12 cellular contexts compared by ENCODE assay signal in the genomic region with DNA sequence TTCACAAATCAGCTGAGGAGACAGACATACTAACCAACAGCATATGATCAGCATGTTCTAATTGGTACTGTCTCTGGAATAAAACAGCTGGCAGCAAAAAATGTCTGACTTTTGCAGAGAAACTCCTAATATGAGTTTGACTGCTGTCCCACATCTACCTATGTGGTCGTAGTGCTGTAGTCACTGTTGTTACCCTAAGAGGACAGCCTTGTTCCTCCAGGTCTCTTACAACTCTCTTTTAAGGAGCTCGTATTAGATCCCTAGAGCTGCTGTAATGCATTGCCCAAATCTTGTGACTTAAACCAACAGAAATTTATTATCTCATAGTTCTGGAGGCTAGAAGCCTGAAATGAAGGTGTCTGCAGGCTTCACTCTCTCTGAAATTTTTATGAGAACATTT.
DNase-seq lines count a peak whose midpoint lies in the region; ATAC-seq and TF ChIP-seq lines count a peak whose summit lies in the region.
"Had no signal": no experiment of that assay in that cellular context is flagged by ENCODE, and none has a peak within 500 bp of the region (broad histone marks: within the 10 kb centered on the region; RNA-seq: fewer than 3 reads in every experiment).

No MANE protein-coding gene starts in this region.

- no peak for TF ChIP-seq CTCF in natural killer cell (IDR thresholded peaks at IDR 0.05)

- H3K9me3 Mint-ChIP-seq in activated T-cell treated with anti-CD3 and anti-CD28 coated beads, Interleukin-2, amount 50 U/mL, for 72 hours, result no peaks in the 10 kb centered on the region
- no peaks in the 10 kb centered on the region for H3K9me3 Mint-ChIP-seq in natural killer cell
- H3K9me3 Mint-ChIP-seq in natural killer cell treated with Interleukin-12 subunit alpha and Interleukin-12 subunit beta and Interleukin-15 and Interleukin-18, amount 100 ng/mL, for 72 hours, result no peaks in the 10 kb centered on the region
- H3K9me3 Mint-ChIP-seq in activated naive CD8-positive, alpha-beta T cell treated with anti-CD3 and anti-CD28 coated beads for 36 hours, result peaks cover 9% of the 10 kb centered on the region
- peaks cover 3% of the 10 kb centered on the region for H3K9me3 Mint-ChIP-seq in activated CD4-positive, alpha-beta T cell treated with anti-CD3 and anti-CD28 coated beads, Interleukin-2, amount 10 ng/mL, durations not matched to agents 24 days and 14 days

- DNase-seq in activated T-cell treated with anti-CD3 and anti-CD28 coated beads, Interleukin-2, amount 50 U/mL, for 72 hours, result no peak
- no peak for DNase-seq in activated T-cell treated with anti-CD3 and anti-CD28 coated beads, Interleukin-2, amount 50 U/mL, for 1 hour
- no peak for DNase-seq in natural killer cell
- DNase-seq in natural killer cell treated with Interleukin-12 subunit alpha and Interleukin-12 subunit beta and Interleukin-15 and Interleukin-18, amount 100 ng/mL, for 72 hours (ENCODE audit: low spot score), result no peak
- no peak for DNase-seq in activated naive CD8-positive, alpha-beta T cell treated with anti-CD3 and anti-CD28 coated beads for 36 hours
- no peak for DNase-seq in SHP77 treated with DMSO at 0.1 percent for 48 hours (lab: John Stamatoyannopoulos, UW)
- DNase-seq in activated CD4-positive, alpha-beta T cell treated with anti-CD3 and anti-CD28 coated beads, Interleukin-2, amount 10 ng/mL, durations not matched to agents 24 days and 14 days, result no peak
- DNase-seq: ACHN; BE2C; CD8-positive, alpha-beta memory T cell; HCEC 1CT; HFFc6 had no signal

- H3K4me1 Mint-ChIP-seq in activated T-cell treated with anti-CD3 and anti-CD28 coated beads, Interleukin-2, amount 50 U/mL, for 72 hours (ENCODE audit: low read depth), result peaks cover 25% of the 10 kb centered on the region
- H3K4me1 Mint-ChIP-seq in natural killer cell, result peaks cover 35 to 46% of the 10 kb centered on the region in 2 donors
- peaks cover 19 to 25% of the 10 kb centered on the region in 2 donors for H3K4me1 Mint-ChIP-seq in natural killer cell treated with Interleukin-12 subunit alpha and Interleukin-12 subunit beta and Interleukin-15 and Interleukin-18, amount 100 ng/mL, for 72 hours (ENCODE audit: low read depth in 2 of 2)
- peaks cover 49% of the 10 kb centered on the region for H3K4me1 Mint-ChIP-seq in activated naive CD8-positive, alpha-beta T cell treated with anti-CD3 and anti-CD28 coated beads for 36 hours
- H3K4me1 Mint-ChIP-seq in activated CD4-positive, alpha-beta T cell treated with anti-CD3 and anti-CD28 coated beads, Interleukin-2, amount 10 ng/mL, durations not matched to agents 24 days and 14 days, result peaks cover 2% of the 10 kb centered on the region

- peak overlapping the region; percentile 39 for H3K27ac Mint-ChIP-seq in activated T-cell treated with anti-CD3 and anti-CD28 coated beads, Interleukin-2, amount 50 U/mL, for 72 hours
- peak overlapping the region; percentile 30 to 78 for H3K27ac Mint-ChIP-seq in natural killer cell
- peak overlapping the region in 1 of 2 donors; percentile 61 for H3K27ac Mint-ChIP-seq in natural killer cell treated with Interleukin-12 subunit alpha and Interleukin-12 subunit beta and Interleukin-15 and Interleukin-18, amount 100 ng/mL, for 72 hours
- H3K27ac Mint-ChIP-seq in activated naive CD8-positive, alpha-beta T cell treated with anti-CD3 and anti-CD28 coated beads for 36 hours, result peak overlapping the region; percentile 59
- no peak overlapping the region for H3K27ac Mint-ChIP-seq in activated CD4-positive, alpha-beta T cell treated with anti-CD3 and anti-CD28 coated beads, Interleukin-2, amount 10 ng/mL, durations not matched to agents 24 days and 14 days
- H3K27ac Mint-ChIP-seq: HFFc6 had no signal

- ATAC-seq in activated T-cell treated with anti-CD3 and anti-CD28 coated beads, Interleukin-2, amount 50 U/mL, for 72 hours (replicated peaks in 1 of 2), result no peak
- ATAC-seq in natural killer cell, result no peak
- no peak for ATAC-seq in natural killer cell treated with Interleukin-12 subunit alpha and Interleukin-12 subunit beta and Interleukin-15 and Interleukin-18, amount 100 ng/mL, for 72 hours

- H3K27me3 Mint-ChIP-seq in activated T-cell treated with anti-CD3 and anti-CD28 coated beads, Interleukin-2, amount 50 U/mL, for 72 hours (ENCODE audit: low read depth), result no peaks in the 10 kb centered on the region
- no peaks in the 10 kb centered on the region for H3K27me3 Mint-ChIP-seq in natural killer cell (ENCODE audit: low read depth in 2 of 2)
- H3K27me3 Mint-ChIP-seq in natural killer cell treated with Interleukin-12 subunit alpha and Interleukin-12 subunit beta and Interleukin-15 and Interleukin-18, amount 100 ng/mL, for 72 hours, result no peaks in the 10 kb centered on the region
- H3K27me3 Mint-ChIP-seq in activated naive CD8-positive, alpha-beta T cell treated with anti-CD3 and anti-CD28 coated beads for 36 hours, result no peaks in the 10 kb centered on the region
- no peaks in the 10 kb centered on the region for H3K27me3 Mint-ChIP-seq in activated CD4-positive, alpha-beta T cell treated with anti-CD3 and anti-CD28 coated beads, Interleukin-2, amount 10 ng/mL, durations not matched to agents 24 days and 14 days
- H3K27me3 Mint-ChIP-seq: CD8-positive, alpha-beta memory T cell had no signal

- H3K4me3 Mint-ChIP-seq in activated T-cell treated with anti-CD3 and anti-CD28 coated beads, Interleukin-2, amount 50 U/mL, for 72 hours, result no peak overlapping the region
- H3K4me3 Mint-ChIP-seq in natural killer cell, result no peak overlapping the region
- H3K4me3 Mint-ChIP-seq in natural killer cell treated with Interleukin-12 subunit alpha and Interleukin-12 subunit beta and Interleukin-15 and Interleukin-18, amount 100 ng/mL, for 72 hours, result no peak overlapping the region
- H3K4me3 Mint-ChIP-seq in activated naive CD8-positive, alpha-beta T cell treated with anti-CD3 and anti-CD28 coated beads for 36 hours, result no peak overlapping the region
- H3K4me3 Mint-ChIP-seq in activated CD4-positive, alpha-beta T cell treated with anti-CD3 and anti-CD28 coated beads, Interleukin-2, amount 10 ng/mL, durations not matched to agents 24 days and 14 days, result no peak overlapping the region
- H3K4me3 Mint-ChIP-seq: CD8-positive, alpha-beta memory T cell; HFFc6 had no signal

- peaks cover 8 to 27% of the 10 kb centered on the region in 2 donors for H3K36me3 Mint-ChIP-seq in activated T-cell treated with anti-CD3 and anti-CD28 coated beads, Interleukin-2, amount 50 U/mL, for 72 hours (ENCODE audit: insufficient read depth in 2 of 2)
- peaks cover 13% of the 10 kb centered on the region for H3K36me3 Mint-ChIP-seq in natural killer cell
- peaks cover 18% of the 10 kb centered on the region for H3K36me3 Mint-ChIP-seq in natural killer cell treated with Interleukin-12 subunit alpha and Interleukin-12 subunit beta and Interleukin-15 and Interleukin-18, amount 100 ng/mL, for 72 hours
- H3K36me3 Mint-ChIP-seq in activated naive CD8-positive, alpha-beta T cell treated with anti-CD3 and anti-CD28 coated beads for 36 hours, result peaks cover 86% of the 10 kb centered on the region
- H3K36me3 Mint-ChIP-seq in activated CD4-positive, alpha-beta T cell treated with anti-CD3 and anti-CD28 coated beads, Interleukin-2, amount 10 ng/mL, durations not matched to agents 24 days and 14 days (ENCODE audit: low read depth), result peaks cover 72% of the 10 kb centered on the region

- intact Hi-C loops in natural killer cell (cut with micrococcal nuclease), result no loop called here
- intact Hi-C loops in activated CD4-positive, alpha-beta T cell treated with anti-CD3 and anti-CD28 coated beads, Interleukin-2, amount 10 ng/mL, durations not matched to agents 24 days and 14 days (cut with micrococcal nuclease), result loop anchor here (10.0 kb wide), 1 partner anchor 684 kb away; no protein-coding TSS in a partner anchor
